18 cellular contexts compared by ENCODE assay signal in genomic region chr11:117159892-117160291, GRCh38. TPM values are rescaled to one million over a fixed set of nuclear protein-coding genes. Genes with fewer than 3 reads are reported as not detected.
DNase-seq lines count a peak whose midpoint lies in the region; ATAC-seq and TF ChIP-seq lines count a peak whose summit lies in the region.
"Had no signal": no experiment of that assay in that cellular context is flagged by ENCODE, and none has a peak within 500 bp of the region (broad histone marks: within the 10 kb centered on the region; RNA-seq: fewer than 3 reads in every experiment).

No MANE protein-coding gene starts in this region.

- no peaks in the 10 kb centered on the region for H3K27me3 ChIP-seq in CD8-positive, alpha-beta T cell (ENCODE audit: insufficient read depth, low read length)
- H3K27me3 ChIP-seq: MG63 had no signal

- TF ChIP-seq CTCF in CD8-positive, alpha-beta T cell (IDR thresholded peaks at IDR 0.05): no peak
- no peak for TF ChIP-seq CTCF in progenitor cell of endocrine pancreas (IDR thresholded peaks at IDR 0.05; ENCODE audit: unreplicated experiment)

- CTCF ChIA-PET in activated CD4-positive, alpha-beta memory T cell treated with anti-CD3 and anti-CD28 coated beads for 36 hours (lab: Charles Lee): no interaction called here
- CTCF ChIA-PET in activated CD4-positive, alpha-beta memory T cell treated with anti-CD3 and anti-CD28 coated beads, Interleukin-2, amount 10 ng/mL, durations not matched to agents 7 days and 5 days (lab: Charles Lee): interaction anchor here (0.5 to 2.3 kb wide), 2 partner anchors 8 to 21 kb away, joined by 4 to 7 read pairs; no protein-coding TSS in a partner anchor
- CTCF ChIA-PET in CD8-positive, alpha-beta T cell (lab: Charles Lee): interaction anchor here (1.4 kb wide), 1 partner anchor 37 kb away, joined by 3 read pairs; no protein-coding TSS in a partner anchor

- H3K27ac Mint-ChIP-seq in activated CD4-positive, alpha-beta memory T cell treated with anti-CD3 and anti-CD28 coated beads for 36 hours: peak overlapping the region; percentile 18
- H3K27ac Mint-ChIP-seq in activated CD4-positive, alpha-beta memory T cell treated with anti-CD3 and anti-CD28 coated beads, Interleukin-2, amount 10 ng/mL, durations not matched to agents 7 days and 5 days: no peak overlapping the region
- peak overlapping the region; percentile 13 for H3K27ac Mint-ChIP-seq in CD8-positive, alpha-beta T cell
- peak overlapping the region; percentile 53 for H3K27ac Mint-ChIP-seq in central memory CD8-positive, alpha-beta T cell (ENCODE audit: low read depth)
- H3K27ac Mint-ChIP-seq in progenitor cell of endocrine pancreas: peak overlapping the region; percentile 13

- no peak overlapping the region for H3K27ac ChIP-seq in CD8-positive, alpha-beta T cell (ENCODE audit: low read depth, low read length)
- H3K27ac ChIP-seq: C4-2B had no signal

- intact Hi-C loops in activated CD4-positive, alpha-beta memory T cell treated with anti-CD3 and anti-CD28 coated beads for 36 hours (cut with micrococcal nuclease): no loop called here
- intact Hi-C loops in CD8-positive, alpha-beta T cell (cut with DNase I, micrococcal nuclease): no loop called here

- no peak overlapping the region for H3K4me3 Mint-ChIP-seq in activated CD4-positive, alpha-beta memory T cell treated with anti-CD3 and anti-CD28 coated beads for 36 hours
- no peak overlapping the region for H3K4me3 Mint-ChIP-seq in activated CD4-positive, alpha-beta memory T cell treated with anti-CD3 and anti-CD28 coated beads, Interleukin-2, amount 10 ng/mL, durations not matched to agents 7 days and 5 days
- H3K4me3 Mint-ChIP-seq in CD8-positive, alpha-beta T cell: no peak overlapping the region
- no peak overlapping the region for H3K4me3 Mint-ChIP-seq in central memory CD8-positive, alpha-beta T cell
- no peak overlapping the region for H3K4me3 Mint-ChIP-seq in progenitor cell of endocrine pancreas (ENCODE audit: low read depth)

- H3K27me3 Mint-ChIP-seq in activated CD4-positive, alpha-beta memory T cell treated with anti-CD3 and anti-CD28 coated beads for 36 hours: no peaks in the 10 kb centered on the region
- H3K27me3 Mint-ChIP-seq in activated CD4-positive, alpha-beta memory T cell treated with anti-CD3 and anti-CD28 coated beads, Interleukin-2, amount 10 ng/mL, durations not matched to agents 7 days and 5 days: no peaks in the 10 kb centered on the region
- no peaks in the 10 kb centered on the region for H3K27me3 Mint-ChIP-seq in CD8-positive, alpha-beta T cell (ENCODE audit: low read depth)
- no peaks in the 10 kb centered on the region for H3K27me3 Mint-ChIP-seq in central memory CD8-positive, alpha-beta T cell
- H3K27me3 Mint-ChIP-seq in progenitor cell of endocrine pancreas: no peaks in the 10 kb centered on the region

- peaks cover 23% of the 10 kb centered on the region for H3K36me3 ChIP-seq in CD8-positive, alpha-beta T cell (ENCODE audit: insufficient read depth, low read length)

- H3K9me3 ChIP-seq in CD8-positive, alpha-beta T cell (ENCODE audit: low read length): no peaks in the 10 kb centered on the region
- H3K9me3 ChIP-seq: Caco-2, MG63 had no signal

- DNase-seq in activated CD4-positive, alpha-beta memory T cell treated with anti-CD3 and anti-CD28 coated beads for 36 hours: no peak
- no peak for DNase-seq in activated CD4-positive, alpha-beta memory T cell treated with anti-CD3 and anti-CD28 coated beads, Interleukin-2, amount 10 ng/mL, durations not matched to agents 7 days and 5 days
- DNase-seq in CD8-positive, alpha-beta T cell: no peak
- DNase-seq in central memory CD8-positive, alpha-beta T cell (ENCODE audit: low spot score in 2 of 2): no peak
- DNase-seq in progenitor cell of endocrine pancreas (ENCODE audit: low spot score, unreplicated experiment): no peak
- no peak for DNase-seq in NCI-H345 (lab: John Stamatoyannopoulos, UW)
- DNase-seq: Caco-2, EL, H7, Karpas-422, MG63, NCI-H1092 treated with DMSO at 0.1 percent for 48 hours, NCI-H1694, NCI-H2227 treated with DMSO at 0.1 percent for 48 hours, NCI-H524 treated with DMSO at 0.1 percent for 48 hours, Right ventricle myocardium superior had no signal

- H3K9me3 Mint-ChIP-seq in activated CD4-positive, alpha-beta memory T cell treated with anti-CD3 and anti-CD28 coated beads for 36 hours: no peaks in the 10 kb centered on the region
- no peaks in the 10 kb centered on the region for H3K9me3 Mint-ChIP-seq in activated CD4-positive, alpha-beta memory T cell treated with anti-CD3 and anti-CD28 coated beads, Interleukin-2, amount 10 ng/mL, durations not matched to agents 7 days and 5 days
- H3K9me3 Mint-ChIP-seq in CD8-positive, alpha-beta T cell: no peaks in the 10 kb centered on the region
- H3K9me3 Mint-ChIP-seq in central memory CD8-positive, alpha-beta T cell: no peaks in the 10 kb centered on the region
- H3K9me3 Mint-ChIP-seq in progenitor cell of endocrine pancreas (ENCODE audit: low read depth): no peaks in the 10 kb centered on the region

- H3K4me3 ChIP-seq in CD8-positive, alpha-beta T cell (ENCODE audit: low read depth, low read length): no peak overlapping the region
- H3K4me3 ChIP-seq: MG63 had no signal

- POLR2A ChIA-PET in activated CD4-positive, alpha-beta memory T cell treated with anti-CD3 and anti-CD28 coated beads for 36 hours (lab: Charles Lee): interaction anchor here (0.6 to 1.0 kb wide), 2 partner anchors 51 to 307 kb away, joined by 3 to 4 read pairs; no protein-coding TSS in a partner anchor
- POLR2A ChIA-PET in activated CD4-positive, alpha-beta memory T cell treated with anti-CD3 and anti-CD28 coated beads, Interleukin-2, amount 10 ng/mL, durations not matched to agents 7 days and 5 days (lab: Charles Lee): interaction anchor here (0.9 kb wide), 1 partner anchor 19 kb away, joined by 3 read pairs; the partner anchor contains the start of gene SIDT2
- POLR2A ChIA-PET in CD8-positive, alpha-beta T cell (lab: Charles Lee): interaction anchor here (1.5 kb wide), 1 partner anchor 16 kb away, joined by 5 read pairs; the partner anchor contains the start of gene PAFAH1B2

- no peaks in the 10 kb centered on the region for H3K4me1 ChIP-seq in CD8-positive, alpha-beta T cell (ENCODE audit: insufficient read depth, low read length)
- H3K4me1 ChIP-seq: Caco-2 had no signal

- ATAC-seq in CD8-positive, alpha-beta T cell: no peak
- ATAC-seq in central memory CD8-positive, alpha-beta T cell (replicated peaks; ENCODE audit: extremely low read depth, poor library complexity, severe bottlenecking): no peak
- no peak for ATAC-seq in HG03280 (IDR thresholded peaks at IDR 0.05; ENCODE audit: unreplicated experiment)

- H3K4me1 Mint-ChIP-seq in activated CD4-positive, alpha-beta memory T cell treated with anti-CD3 and anti-CD28 coated beads for 36 hours (ENCODE audit: low read depth): peaks cover 15% of the 10 kb centered on the region
- H3K4me1 Mint-ChIP-seq in activated CD4-positive, alpha-beta memory T cell treated with anti-CD3 and anti-CD28 coated beads, Interleukin-2, amount 10 ng/mL, durations not matched to agents 7 days and 5 days: peaks cover 7% of the 10 kb centered on the region
- peaks cover 28% of the 10 kb centered on the region for H3K4me1 Mint-ChIP-seq in CD8-positive, alpha-beta T cell (ENCODE audit: low read depth)
- peaks cover 23% of the 10 kb centered on the region for H3K4me1 Mint-ChIP-seq in central memory CD8-positive, alpha-beta T cell
- H3K4me1 Mint-ChIP-seq in progenitor cell of endocrine pancreas (ENCODE audit: low read depth): peaks cover 9% of the 10 kb centered on the region

- H3K36me3 Mint-ChIP-seq in activated CD4-positive, alpha-beta memory T cell treated with anti-CD3 and anti-CD28 coated beads for 36 hours: peaks cover 26% of the 10 kb centered on the region
- peaks cover 47% of the 10 kb centered on the region for H3K36me3 Mint-ChIP-seq in activated CD4-positive, alpha-beta memory T cell treated with anti-CD3 and anti-CD28 coated beads, Interleukin-2, amount 10 ng/mL, durations not matched to agents 7 days and 5 days (ENCODE audit: low read depth)
- H3K36me3 Mint-ChIP-seq in CD8-positive, alpha-beta T cell: peaks cover 68% of the 10 kb centered on the region
- peaks cover 62% of the 10 kb centered on the region for H3K36me3 Mint-ChIP-seq in central memory CD8-positive, alpha-beta T cell (ENCODE audit: insufficient read depth)
- H3K36me3 Mint-ChIP-seq in progenitor cell of endocrine pancreas (ENCODE audit: insufficient read depth): peaks cover 15% of the 10 kb centered on the region

RNA-seq across cellular contexts. Expression of gene PAFAH1B2, which starts 15.8 kb away (rescaled TPM):
- total RNA-seq in activated CD4-positive, alpha-beta memory T cell treated with anti-CD3 and anti-CD28 coated beads for 36 hours: 10 to 100 TPM; 61.3 to 61.5 TPM
- 10 to 100 TPM; 60.1 to 62.8 TPM for total RNA-seq in activated CD4-positive, alpha-beta memory T cell treated with anti-CD3 and anti-CD28 coated beads, Interleukin-2, amount 10 ng/mL, durations not matched to agents 7 days and 5 days
- total RNA-seq in CD8-positive, alpha-beta T cell: 10 to 100 TPM; 52.1 to 55.9 TPM
- total RNA-seq in progenitor cell of endocrine pancreas: 116 and 121 TPM in 2 replicates

RNA-seq across cellular contexts. Expression of gene SIDT2, which starts 18.7 kb away (rescaled TPM):
- 10 to 100 TPM; 21.5 to 26.0 TPM for total RNA-seq in activated CD4-positive, alpha-beta memory T cell treated with anti-CD3 and anti-CD28 coated beads for 36 hours
- total RNA-seq in activated CD4-positive, alpha-beta memory T cell treated with anti-CD3 and anti-CD28 coated beads, Interleukin-2, amount 10 ng/mL, durations not matched to agents 7 days and 5 days: 10 to 100 TPM; 38.1 to 42.9 TPM
- total RNA-seq in CD8-positive, alpha-beta T cell: 100 to 1,000 TPM; 133 to 134 TPM
- 44.7 and 52.6 TPM in 2 replicates for total RNA-seq in progenitor cell of endocrine pancreas

RNA-seq across cellular contexts. Expression of gene TAGLN, which starts 39.3 kb away (rescaled TPM):
- 1 to 10 TPM; 3.1 to 4.0 TPM for total RNA-seq in activated CD4-positive, alpha-beta memory T cell treated with anti-CD3 and anti-CD28 coated beads for 36 hours
- total RNA-seq in activated CD4-positive, alpha-beta memory T cell treated with anti-CD3 and anti-CD28 coated beads, Interleukin-2, amount 10 ng/mL, durations not matched to agents 7 days and 5 days: 1 to 10 TPM; 5.2 to 5.8 TPM
- total RNA-seq in CD8-positive, alpha-beta T cell: 1 to 10 TPM; 9.4 to 9.8 TPM
- total RNA-seq in progenitor cell of endocrine pancreas: 41.4 and 72.6 TPM in 2 replicates
